In genomic region chr19:39982883-39983282, GRCh38 we compare ENCODE assay signal across 8 cellular contexts. TPM values are rescaled to one million over a fixed set of nuclear protein-coding genes. Genes with fewer than 3 reads are reported as not detected.
"Had no signal": no experiment of that assay in that cellular context is flagged by ENCODE, and none has a peak within 500 bp of the region (broad histone marks: within the 10 kb centered on the region; RNA-seq: fewer than 3 reads in every experiment).

No MANE protein-coding gene starts in this region.

- H3K27ac ChIP-seq: GM23248, HL-60 had no signal

- H3K4me3 ChIP-seq: GM23248, HAP-1 had no signal

- ATAC-seq: HCT116 had no signal

- H3K4me1 ChIP-seq: HAP-1 had no signal

- DNase-seq: GM23248, GOT3, H7, IMR-90, KBM-7 had no signal

RNA-seq across cellular contexts. Expression of gene FCGBP, which starts 48.4 kb away (rescaled TPM):
- total RNA-seq: GM23248 had no signal
